In genomic region chr13:46665630-46666482, GRCh38 we compare ENCODE assay signal across 8 cellular contexts.
A peak's percentile ranks its signal among the peaks of the same experiment; 100 is the strongest.
DNase-seq lines count a peak whose midpoint lies in the region; ATAC-seq and TF ChIP-seq lines count a peak whose summit lies in the region.

No MANE protein-coding gene starts in this region.

- H3K4me3 ChIP-seq in HUES64 (ENCODE audit: low read length): 0 out of 2 replicates have a peak overlapping the region, but pooled peaks have one; percentile 5
- no peak overlapping the region for H3K4me3 ChIP-seq in gastrocnemius medialis

- peaks cover 10% of the 10 kb centered on the region for H3K36me3 Mint-ChIP-seq in effector memory CD8-positive, alpha-beta T cell (ENCODE audit: insufficient read depth)

- in situ Hi-C loops in gastrocnemius medialis (cut with MboI; ENCODE audit: low sequenced_read_pairs in 4 of 4): no loop called here

- H3K4me1 ChIP-seq in HUES64 (ENCODE audit: insufficient read depth, low read length) (peaks cover 68% of the 10 kb centered on the region), gastrocnemius medialis (peaks cover 25 to 31% of the 10 kb centered on the region in 2 donors)

- H3K27ac Mint-ChIP-seq in effector memory CD8-positive, alpha-beta T cell: peak overlapping the region; percentile 90 to 97

- no peak for DNase-seq in effector memory CD8-positive, alpha-beta T cell
- no peak for DNase-seq in gastrocnemius medialis
- DNase-seq in cortex of kidney (lab: John Stamatoyannopoulos, UW): no peak
- no peak for DNase-seq in left cardiac atrium
- DNase-seq in DMS114 treated with DMSO at 0.1 percent for 48 hours (lab: John Stamatoyannopoulos, UW; ENCODE audit: unreplicated experiment): no peak

- no peaks in the 10 kb centered on the region for H3K9me3 Mint-ChIP-seq in effector memory CD8-positive, alpha-beta T cell

- TF ChIP-seq POLR2A in gastrocnemius medialis (IDR thresholded peaks at IDR 0.05): no peak

- TF ChIP-seq CTCF in gastrocnemius medialis (IDR thresholded peaks at IDR 0.05 in 4 of 5, conservative IDR thresholded peaks at IDR 0.05 in 1 of 5): no peak

- ATAC-seq in GM18909 (IDR thresholded peaks at IDR 0.05; ENCODE audit: poor library complexity, unreplicated experiment) (peak; percentile 53), gastrocnemius medialis (no peak), GM21723 (IDR thresholded peaks at IDR 0.05; ENCODE audit: unreplicated experiment) (no peak), left cardiac atrium (no peak)
- ATAC-seq in effector memory CD8-positive, alpha-beta T cell (replicated peaks): no peak

- H3K4me1 Mint-ChIP-seq in effector memory CD8-positive, alpha-beta T cell (ENCODE audit: low read depth in 2 of 2): peaks cover 20 to 43% of the 10 kb centered on the region in 2 donors

- WGBS in HUES64: 61% methylated on average over 7 of the region's 7 CpGs

- H3K27me3 ChIP-seq in HUES64 (ENCODE audit: insufficient read depth, low read length) (no peaks in the 10 kb centered on the region), gastrocnemius medialis (no peaks in the 10 kb centered on the region)

- no peaks in the 10 kb centered on the region for H3K9me3 ChIP-seq in HUES64 (ENCODE audit: insufficient read depth, low read depth, low read length)
- H3K9me3 ChIP-seq in gastrocnemius medialis: no peaks in the 10 kb centered on the region

- no peak overlapping the region; the same call in 1 of the 2 replicates for H3K9ac ChIP-seq in HUES64 (ENCODE audit: low read depth, low read length)

- intact Hi-C loops in gastrocnemius medialis (cut with DNase I; ENCODE audit: low total_unique reads): no loop called here
- intact Hi-C loops in left cardiac atrium (cut with DNase I): loop anchor here in 1 of 2 donors (10.0 kb wide), 1 partner anchor 61 kb away; no protein-coding TSS in a partner anchor

- H3K36me3 ChIP-seq in HUES64 (ENCODE audit: insufficient read depth, low read length): no peaks in the 10 kb centered on the region
- H3K36me3 ChIP-seq in gastrocnemius medialis: no peaks in the 10 kb centered on the region

- H3K27me3 Mint-ChIP-seq in effector memory CD8-positive, alpha-beta T cell: no peaks in the 10 kb centered on the region

- peak overlapping the region; percentile 38 for H3K27ac ChIP-seq in HUES64 (ENCODE audit: low read depth, low read length)
- H3K27ac ChIP-seq in gastrocnemius medialis: peak overlapping the region in 3 of 4 donors; percentile 18 to 56 (median 47)

- H3K4me3 Mint-ChIP-seq in effector memory CD8-positive, alpha-beta T cell: peak overlapping the region; percentile 11 to 41
